ENCODE assay signal across 11 cellular contexts in genomic region chr1:202113690-202114300, GRCh38. TPM values are rescaled to one million over a fixed set of nuclear protein-coding genes. Genes with fewer than 3 reads are reported as not detected.
DNase-seq lines count a peak whose midpoint lies in the region; ATAC-seq and TF ChIP-seq lines count a peak whose summit lies in the region.
"Had no signal": no experiment of that assay in that cellular context is flagged by ENCODE, and none has a peak within 500 bp of the region (broad histone marks: within the 10 kb centered on the region; RNA-seq: fewer than 3 reads in every experiment).

No MANE protein-coding gene starts in this region.

- TF ChIP-seq CTCF in right lobe of liver (IDR thresholded peaks at IDR 0.05): no peak

- peaks cover 0 to 32% (median 14%) of the 10 kb centered on the region in 4 donors for H3K4me1 ChIP-seq in right lobe of liver

- no peak for TF ChIP-seq POLR2A in right lobe of liver (IDR thresholded peaks at IDR 0.05)

- H3K9me3 ChIP-seq in right lobe of liver: no peaks in the 10 kb centered on the region
- H3K9me3 ChIP-seq: tibial artery had no signal

- H3K27ac ChIP-seq in right lobe of liver: peak overlapping the region; percentile 37 to 68 (median 53)

- H3K36me3 ChIP-seq in right lobe of liver: no peaks in the 10 kb centered on the region
- H3K36me3 ChIP-seq: tibial artery had no signal

- ATAC-seq in GM19023 (IDR thresholded peaks at IDR 0.05; ENCODE audit: unreplicated experiment) (peak; percentile 71), right lobe of liver (peak in 1 of 4 donors; percentile 18), GM19328 (IDR thresholded peaks at IDR 0.05; ENCODE audit: unreplicated experiment) (no peak), GM21825 (IDR thresholded peaks at IDR 0.05; ENCODE audit: unreplicated experiment) (no peak)

- WGBS in right lobe of liver (ENCODE audit: insufficient coverage, low coverage, low lambda C conversion rate, missing lambda C conversion rate): 46% methylated on average over 2 of the region's 2 CpGs

- H3K4me3 ChIP-seq in right lobe of liver: no peak overlapping the region
- H3K4me3 ChIP-seq: tibial artery had no signal

- DNase-seq in COR-L47 (lab: John Stamatoyannopoulos, UW): peak; percentile 53
- DNase-seq in NCI-H526 treated with DMSO at 0.1 percent for 48 hours (lab: John Stamatoyannopoulos, UW): peak; percentile 94
- DNase-seq in right lobe of liver: no peak
- DNase-seq in AG08396 (ENCODE audit: low spot score): no peak
- no peak for DNase-seq in kidney glomerular epithelial cell (lab: John Stamatoyannopoulos, UW)
- DNase-seq: CD4-positive, alpha-beta memory T cell; stimulated activated CD4-positive, alpha-beta T cell treated with anti-CD3 and anti-CD28 coated beads, Interleukin-4, amount 100 ng/mL, for 4 hours; tibial artery had no signal

- no peaks in the 10 kb centered on the region for H3K27me3 ChIP-seq in right lobe of liver
- H3K27me3 ChIP-seq: tibial artery had no signal

- intact Hi-C loops in right lobe of liver (cut with DNase I): no loop called here

RNA-seq across cellular contexts. Expression of gene GPR37L1, which starts 8.9 kb away (rescaled TPM):
- total RNA-seq in right lobe of liver: under 1 TPM in 4 of 6 experiments, not detected in 2; 0.12 to 0.49 (median 0.12) TPM
- total RNA-seq: CD4-positive, alpha-beta memory T cell had no signal

RNA-seq across cellular contexts. Expression of gene ARL8A, which starts 30.7 kb away (rescaled TPM):
- total RNA-seq in right lobe of liver: 10 to 100 TPM; 23.1 to 57.7 (median 36.1) TPM

RNA-seq across cellular contexts. Expression of gene PTPN7, which starts 46.6 kb away (rescaled TPM):
- 1 to 10 TPM in 2 of 6 experiments, under 1 TPM in 4; 0.18 to 5.1 (median 0.73) TPM for total RNA-seq in right lobe of liver

Comparison
In these comparisons a context has a peak if more than half of its experiments do, and no peak if none do; other contexts are left out.
1. DNase-seq: peak in COR-L47 (single experiment) and NCI-H526 treated with DMSO at 0.1 percent for 48 hours (single experiment); none in right lobe of liver (0 of 3), AG08396 (single experiment) and kidney glomerular epithelial cell (single experiment).